Comparison of ENCODE assay signal across 8 cellular contexts in the genomic region with DNA sequence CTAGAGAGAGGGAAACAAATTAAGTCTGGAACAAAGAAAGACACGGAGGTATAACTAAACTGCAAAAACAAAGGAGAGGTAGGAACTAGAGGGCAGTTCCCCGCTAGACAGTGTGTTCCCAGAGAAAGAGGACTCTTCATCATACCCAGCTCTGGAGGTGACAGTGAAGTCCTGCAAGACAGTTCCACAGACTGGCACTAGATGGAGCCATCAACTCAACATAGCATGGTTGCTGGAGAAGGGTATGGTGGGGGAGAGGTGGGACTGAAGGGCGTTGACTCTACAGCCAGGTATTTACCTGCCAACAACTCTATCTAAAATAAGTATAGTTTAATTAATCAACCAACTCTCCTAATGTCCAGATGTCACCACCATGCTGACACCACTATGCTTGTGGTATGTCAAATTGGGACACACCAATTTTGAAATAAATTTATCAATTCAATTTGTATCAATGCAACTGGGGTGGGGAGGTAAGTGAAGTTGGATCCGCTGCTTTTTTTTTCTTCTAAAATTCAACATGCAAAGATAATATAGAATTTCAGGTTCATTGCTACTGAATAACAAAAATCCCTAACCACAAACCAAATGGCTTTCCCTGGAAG. TPM values are rescaled to one million over a fixed set of nuclear protein-coding genes. Genes with fewer than 3 reads are reported as not detected.
DNase-seq lines count a peak whose midpoint lies in the region; TF ChIP-seq lines count a peak whose summit lies in the region.

No MANE protein-coding gene starts in this region.

- peaks cover 59% of the 10 kb centered on the region for H3K36me3 Mint-ChIP-seq in activated naive CD4-positive, alpha-beta T cell treated with anti-CD3 and anti-CD28 coated beads, Interleukin-2, amount 10 ng/mL, durations not matched to agents 7 days and 5 days

- TF ChIP-seq EP300 in sigmoid colon (IDR thresholded peaks at IDR 0.05) = no peak

- peak overlapping the region; percentile 57 for H3K4me3 Mint-ChIP-seq in activated naive CD4-positive, alpha-beta T cell treated with anti-CD3 and anti-CD28 coated beads, Interleukin-2, amount 10 ng/mL, durations not matched to agents 7 days and 5 days

- in situ Hi-C loops in ACHN (cut with HindIII; ENCODE audit: low pct_ligation_motif_present, low pct_unique_long_range_greater_than_20kb, low sequenced_read_pairs) = no loop called here

- no peak for TF ChIP-seq POLR2A in sigmoid colon (IDR thresholded peaks at IDR 0.05)

- H3K4me1 Mint-ChIP-seq in activated naive CD4-positive, alpha-beta T cell treated with anti-CD3 and anti-CD28 coated beads, Interleukin-2, amount 10 ng/mL, durations not matched to agents 7 days and 5 days = peaks cover 96% of the 10 kb centered on the region

- whole genome bisulfite sequencing in sigmoid colon, 2 donors = 79 to 88% methylated on average over 4 of the region's 4 CpGs

- H3K9me3 ChIP-seq in sigmoid colon = no peaks in the 10 kb centered on the region

- CTCF ChIA-PET in activated naive CD4-positive, alpha-beta T cell treated with anti-CD3 and anti-CD28 coated beads, Interleukin-2, amount 10 ng/mL, durations not matched to agents 7 days and 5 days (lab: Charles Lee) = interaction anchor here (0.7 to 8.6 kb wide), 12 partner anchors 9 to 653 kb away, joined by 3 to 193 read pairs (median 5); a partner anchor contains a TSS

- H3K9me3 Mint-ChIP-seq in activated naive CD4-positive, alpha-beta T cell treated with anti-CD3 and anti-CD28 coated beads, Interleukin-2, amount 10 ng/mL, durations not matched to agents 7 days and 5 days = peaks cover 8% of the 10 kb centered on the region

- TF ChIP-seq CTCF in GM12872 (IDR thresholded peaks at IDR 0.05; ENCODE audit: insufficient read depth, low read depth, low read length) = peak; percentile 85
- peak in 2 of 4 experiments; percentile 19 to 35 for TF ChIP-seq CTCF in sigmoid colon (IDR thresholded peaks at IDR 0.05)

- peak; percentile 62 for DNase-seq in ACHN
- peak; percentile 88 for DNase-seq in OCI-M1 (lab: John Stamatoyannopoulos, UW)
- peak; percentile 76 for DNase-seq in activated naive CD4-positive, alpha-beta T cell treated with anti-CD3 and anti-CD28 coated beads, Interleukin-2, amount 10 ng/mL, durations not matched to agents 7 days and 5 days
- DNase-seq in iris pigment epithelial cell (ENCODE audit: low read depth) = peak; percentile 34
- DNase-seq in stimulated activated CD8-positive, alpha-beta memory T cell treated with anti-CD3 and anti-CD28 coated beads, Interleukin-15, amount 100 ng/mL, for 48 hours (ENCODE audit: low read depth in 2 of 2) = peak; percentile 48 to 62
- DNase-seq in amygdala (lab: John Stamatoyannopoulos, UW) = no peak
- no peak for DNase-seq in sigmoid colon

- peak overlapping the region; percentile 96 for H3K27ac Mint-ChIP-seq in activated naive CD4-positive, alpha-beta T cell treated with anti-CD3 and anti-CD28 coated beads, Interleukin-2, amount 10 ng/mL, durations not matched to agents 7 days and 5 days

- peaks cover 0 to 21% (median 18%) of the 10 kb centered on the region in 4 donors for H3K4me1 ChIP-seq in sigmoid colon

- intact Hi-C loops in sigmoid colon (cut with DNase I) = loop anchor here (5.0 kb wide), 1 partner anchor 195 kb away; no protein-coding TSS in a partner anchor

- no peaks in the 10 kb centered on the region for H3K27me3 ChIP-seq in sigmoid colon

- no peak overlapping the region for H3K4me3 ChIP-seq in sigmoid colon

- no peaks in the 10 kb centered on the region for H3K27me3 Mint-ChIP-seq in activated naive CD4-positive, alpha-beta T cell treated with anti-CD3 and anti-CD28 coated beads, Interleukin-2, amount 10 ng/mL, durations not matched to agents 7 days and 5 days

- H3K36me3 ChIP-seq in sigmoid colon = no peaks in the 10 kb centered on the region

- H3K27ac ChIP-seq in sigmoid colon = no peak overlapping the region

RNA-seq across cellular contexts. Expression of a gene that starts 9.7 kb away (rescaled TPM):
- 1 to 10 TPM; 1.1 to 4.6 (median 2.1) TPM for total RNA-seq in sigmoid colon
- 1 to 10 TPM in 1 of 3 donors, under 1 TPM in 2; under 0.01 to 5.6 (median 0.23) TPM for polyA plus RNA-seq in sigmoid colon

Comparison
In these comparisons a context has a peak if more than half of its experiments do, and no peak if none do; other contexts are left out.
1. DNase-seq: peak in ACHN (single experiment), OCI-M1 (single experiment), activated naive CD4-positive, alpha-beta T cell treated with anti-CD3 and anti-CD28 coated beads, Interleukin-2, amount 10 ng/mL, durations not matched to agents 7 days and 5 days (single experiment), iris pigment epithelial cell (single experiment) and stimulated activated CD8-positive, alpha-beta memory T cell treated with anti-CD3 and anti-CD28 coated beads, Interleukin-15, amount 100 ng/mL, for 48 hours (2 of 2); none in amygdala (0 of 56) and sigmoid colon (single experiment).